8 cellular contexts compared by ENCODE assay signal in genomic region chr5:154189819-154190651, GRCh38. TPM values are rescaled to one million over a fixed set of nuclear protein-coding genes. Genes with fewer than 3 reads are reported as not detected.
A peak's percentile ranks its signal among the peaks of the same experiment; 100 is the strongest.
DNase-seq lines count a peak whose midpoint lies in the region; ATAC-seq and TF ChIP-seq lines count a peak whose summit lies in the region.

No MANE protein-coding gene starts in this region.

- H3K27me3 ChIP-seq in dorsolateral prefrontal cortex = no peaks in the 10 kb centered on the region

- WGBS in lower leg skin, 2 donors = 0% methylated on average over 71 of the region's 80 CpGs; no CpG with 5 or more reads in 1 of the 2 donors

- TF ChIP-seq CTCF in AG09319 (IDR thresholded peaks at IDR 0.05; ENCODE audit: low read depth, low read length) (peak; percentile 46), dorsolateral prefrontal cortex (IDR thresholded peaks at IDR 0.05 in 54 of 56, conservative IDR thresholded peaks at IDR 0.05 in 2 of 56; ENCODE audit: low read depth in 1 of 56, partially characterized antibody in 56 of 56) (peak in 50 of 56 donors; percentile 0 to 67 (median 43)), lower leg skin (IDR thresholded peaks at IDR 0.05) (no peak)

- ATAC-seq in GM18858 (IDR thresholded peaks at IDR 0.05; ENCODE audit: unreplicated experiment) (peak; percentile 54), HG03060 (IDR thresholded peaks at IDR 0.05; ENCODE audit: low read depth, unreplicated experiment) (peak; percentile 58)

- TF ChIP-seq POLR2A in lower leg skin (IDR thresholded peaks at IDR 0.05) = no peak

- H3K27ac ChIP-seq in dorsolateral prefrontal cortex = peak overlapping the region in 47 of 59 donors; percentile 4 to 89 (median 67)

- intact Hi-C loops in dorsolateral prefrontal cortex (cut with DNase I) = loop anchor here (5.0 to 10.0 kb wide), 6 partner anchors 115 to 257 kb away; partner anchors contain the start of gene SAP30L (in 1 of the 2)
- intact Hi-C loops in lower leg skin (cut with DNase I; ENCODE audit: low total_unique reads) = no loop called here

- DNase-seq in AG09319 (ENCODE audit: extremely low read depth, low read depth) (peak; percentile 54), NCI-H345 (lab: John Stamatoyannopoulos, UW) (peak; percentile 74), dorsolateral prefrontal cortex (peak; percentile 62 to 86 (median 80)), lower leg skin (ENCODE audit: low spot score in 2 of 2) (peak; percentile 69 to 97)
- peak; percentile 79 for DNase-seq in activated CD4-positive, alpha-beta T cell treated with anti-CD3 and anti-CD28 coated beads, Interleukin-2, amount 50 U/mL, for 1 hour
- peak; percentile 80 for DNase-seq in stimulated activated CD4-positive, alpha-beta T cell treated with anti-CD3 and anti-CD28 coated beads, Interleukin-4, amount 100 ng/mL, for 24 hours

- H3K4me3 ChIP-seq in dorsolateral prefrontal cortex (peak overlapping the region; percentile 53 to 98 (median 89)), lower leg skin (ENCODE audit: low read depth, poor library complexity, severe bottlenecking) (peak overlapping the region; percentile 63)

RNA-seq across cellular contexts. Expression of gene GALNT10, which starts 0.5 kb away (rescaled TPM):
- total RNA-seq in dorsolateral prefrontal cortex (10 to 100 TPM in 119 of 120 experiments, 1 to 10 TPM in 1; 9.1 to 33.2 (median 17.2) TPM), lower leg skin (10 to 100 TPM in 2 of 4 donors, 1 to 10 TPM in 2; 5.7 to 25.2 (median 9.7) TPM)

Comparison
In these comparisons a context has a peak if more than half of its experiments do, and no peak if none do; other contexts are left out.
1. Peak in every context shown above with its lines: DNase-seq, ATAC-seq, H3K4me3 ChIP-seq and H3K27ac ChIP-seq.
2. CTCF ChIP-seq: peak in AG09319 (single experiment) and dorsolateral prefrontal cortex (50 of 56); none in lower leg skin (0 of 3).